8 cellular contexts compared by ENCODE assay signal in genomic region chr3:193970131-193970772, GRCh38.
DNase-seq lines count a peak whose midpoint lies in the region; ATAC-seq and TF ChIP-seq lines count a peak whose summit lies in the region.
"Not testable (repeated sequence)": the region's sequence is repeated elsewhere in the genome, so short reads cannot be mapped to it uniquely, and the experiment has no call there.

No MANE protein-coding gene starts in this region.

- peak in 4 of 6 experiments; percentile 39 to 58 (median 46) for TF ChIP-seq CTCF in Peyer's patch (IDR thresholded peaks at IDR 0.05)
- TF ChIP-seq CTCF in foreskin fibroblast (IDR thresholded peaks at IDR 0.05; ENCODE audit: low read depth, low read length), result peak; percentile 43
- TF ChIP-seq CTCF in upper lobe of left lung (IDR thresholded peaks at IDR 0.05), result peak in 4 of 6 experiments; percentile 10 to 34 (median 25)

- not testable (repeated sequence) for H3K9me3 Mint-ChIP-seq in activated naive CD4-positive, alpha-beta T cell treated with anti-CD3 and anti-CD28 coated beads, Interleukin-2, amount 10 ng/mL, durations not matched to agents 7 days and 5 days

- peak overlapping the region; percentile 49 to 61 for H3K9ac ChIP-seq in mucosa of rectum (ENCODE audit: low read depth in 1 of 2, low read length in 2 of 2)

- TF ChIP-seq POLR2A in Peyer's patch (IDR thresholded peaks at IDR 0.05); upper lobe of left lung (IDR thresholded peaks at IDR 0.05): not testable (repeated sequence)

- not testable (repeated sequence) for H3K36me3 Mint-ChIP-seq in activated naive CD4-positive, alpha-beta T cell treated with anti-CD3 and anti-CD28 coated beads, Interleukin-2, amount 10 ng/mL, durations not matched to agents 7 days and 5 days

- CTCF ChIA-PET in activated naive CD4-positive, alpha-beta T cell treated with anti-CD3 and anti-CD28 coated beads, Interleukin-2, amount 10 ng/mL, durations not matched to agents 7 days and 5 days (lab: Charles Lee), result interaction anchor here (0.9 to 2.3 kb wide), 10 partner anchors 9 to 346 kb away, joined by 3 to 10 read pairs (median 3); no protein-coding TSS in a partner anchor

- peak overlapping the region in 1 of 4 donors; percentile 15 for H3K27ac ChIP-seq in Peyer's patch
- peak overlapping the region; percentile 83 to 86 for H3K27ac ChIP-seq in mucosa of rectum (ENCODE audit: low read depth in 2 of 2, low read length in 2 of 2)
- not testable (repeated sequence) for H3K27ac ChIP-seq in upper lobe of left lung

- 24 to 26% methylated on average over 7 of the region's 7 CpGs for WGBS in upper lobe of left lung, 2 donors

- not testable (repeated sequence) for H3K4me3 ChIP-seq in Peyer's patch; foreskin fibroblast (ENCODE audit: low read depth in 1 of 2, low read length in 2 of 2); upper lobe of left lung
- peak overlapping the region; percentile 38 to 64 for H3K4me3 ChIP-seq in mucosa of rectum (ENCODE audit: low read length in 2 of 2)

- H3K4me3 Mint-ChIP-seq in activated naive CD4-positive, alpha-beta T cell treated with anti-CD3 and anti-CD28 coated beads, Interleukin-2, amount 10 ng/mL, durations not matched to agents 7 days and 5 days, result not testable (repeated sequence)

- peaks cover 27% of the 10 kb centered on the region for H3K4me1 Mint-ChIP-seq in activated naive CD4-positive, alpha-beta T cell treated with anti-CD3 and anti-CD28 coated beads, Interleukin-2, amount 10 ng/mL, durations not matched to agents 7 days and 5 days

- not testable (repeated sequence) for H3K27ac Mint-ChIP-seq in activated naive CD4-positive, alpha-beta T cell treated with anti-CD3 and anti-CD28 coated beads, Interleukin-2, amount 10 ng/mL, durations not matched to agents 7 days and 5 days

- not testable (repeated sequence) for H3K36me3 ChIP-seq in Peyer's patch; mucosa of rectum (ENCODE audit: control insufficient read depth in 2 of 2, insufficient read depth in 2 of 2, low read length in 2 of 2); upper lobe of left lung

- not testable (repeated sequence) for TF ChIP-seq EP300 in upper lobe of left lung (IDR thresholded peaks at IDR 0.05)

- peaks cover 72% of the 10 kb centered on the region for H3K27me3 Mint-ChIP-seq in activated naive CD4-positive, alpha-beta T cell treated with anti-CD3 and anti-CD28 coated beads, Interleukin-2, amount 10 ng/mL, durations not matched to agents 7 days and 5 days

- ATAC-seq in HG02763 (IDR thresholded peaks at IDR 0.05; ENCODE audit: unreplicated experiment) (peak; percentile 61), upper lobe of left lung (ENCODE audit: low FRiP score in 2 of 2) (peak in 1 of 2 donors; percentile 54)

- not testable (repeated sequence) for H3K9me3 ChIP-seq in Peyer's patch; mucosa of rectum (ENCODE audit: control insufficient read depth in 2 of 2, low read length in 2 of 2); upper lobe of left lung

- not testable (repeated sequence) for H3K27me3 ChIP-seq in Peyer's patch; mucosa of rectum (ENCODE audit: control insufficient read depth in 2 of 2, insufficient read depth in 2 of 2, low read length in 2 of 2); upper lobe of left lung

- peak; percentile 88 for DNase-seq in ELF-1 (ENCODE audit: low read depth, low spot score)
- peak; percentile 56 for DNase-seq in NCI-H1436 (lab: John Stamatoyannopoulos, UW)
- DNase-seq in Peyer's patch, result peak in 2 of 3 donors; percentile 25 to 65
- peak; percentile 51 for DNase-seq in activated naive CD4-positive, alpha-beta T cell treated with anti-CD3 and anti-CD28 coated beads, Interleukin-2, amount 10 ng/mL, durations not matched to agents 7 days and 5 days
- DNase-seq in foreskin fibroblast, result peak in 1 of 2 donors; percentile 42
- DNase-seq in upper lobe of left lung, result peak in 1 of 2 donors; percentile 44

- peaks cover 0 to 23% (median 2%) of the 10 kb centered on the region in 4 donors for H3K4me1 ChIP-seq in Peyer's patch
- H3K4me1 ChIP-seq in mucosa of rectum (ENCODE audit: control insufficient read depth in 2 of 2, insufficient read depth in 2 of 2, low read length in 2 of 2), result peaks cover 19 to 23% of the 10 kb centered on the region in 2 donors
- peaks cover 22 to 42% (median 32%) of the 10 kb centered on the region in 4 donors for H3K4me1 ChIP-seq in upper lobe of left lung
